ENCODE assay signal across 1 cellular context in genomic region chr1:245672836-245673656, GRCh38.
TF ChIP-seq lines count a peak whose summit lies in the region.

No MANE protein-coding gene starts in this region.

TF ChIP-seq in GM12878, 131 proteins besides CTCF, POLR2A, EP300 and RAD21:
- TF ChIP-seq YY1 (IDR thresholded peaks at IDR 0.05; ENCODE audit: low read depth, low read length) = peak; percentile 27; the same call in 1 of the 2 replicates
TF ChIP-seq in GM12878: peak in this region for 1; not testable (repeated sequence) for 130.
